Comparison of ENCODE assay signal across 9 cellular contexts in the genomic region with DNA sequence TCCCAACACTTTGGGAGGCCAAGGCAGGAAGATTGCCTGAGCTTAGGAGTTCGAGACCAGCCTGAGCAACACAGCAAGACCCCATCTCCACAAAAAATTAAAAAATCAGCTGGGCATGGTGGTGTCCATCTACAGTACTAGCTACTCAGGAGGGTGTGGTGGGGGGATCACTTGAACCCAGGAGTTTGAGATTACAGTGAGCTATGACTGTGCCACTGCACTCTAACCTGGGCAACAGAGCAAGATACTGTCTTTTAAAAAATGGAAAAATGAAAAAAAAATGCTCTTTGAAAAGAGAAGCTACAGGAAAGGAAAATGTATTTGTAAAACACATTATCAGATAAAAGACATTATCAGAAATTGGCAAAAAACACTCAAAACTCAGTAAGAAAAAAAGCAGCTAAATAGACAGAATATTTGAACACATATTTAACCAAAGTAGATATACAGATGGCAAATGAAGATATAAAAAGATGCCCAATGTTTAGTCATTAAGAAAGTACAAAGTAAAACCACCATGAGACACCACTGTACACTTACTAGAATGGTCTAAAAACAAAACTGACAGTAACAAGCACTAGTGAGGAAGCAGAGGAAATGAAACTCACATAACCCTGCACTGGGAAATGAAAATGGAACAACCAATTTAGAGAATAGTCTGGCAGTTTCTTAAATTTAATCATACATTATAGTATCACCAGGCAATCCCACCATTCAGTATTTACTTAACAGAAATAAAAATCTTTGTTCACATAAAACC. TPM values are rescaled to one million over a fixed set of nuclear protein-coding genes. Genes with fewer than 3 reads are reported as not detected.
A peak's percentile ranks its signal among the peaks of the same experiment; 100 is the strongest.
DNase-seq lines count a peak whose midpoint lies in the region; ATAC-seq, FAIRE-seq and TF ChIP-seq lines count a peak whose summit lies in the region.
"Had no signal": no experiment of that assay in that cellular context is flagged by ENCODE, and none has a peak within 500 bp of the region (broad histone marks: within the 10 kb centered on the region; RNA-seq: fewer than 3 reads in every experiment).

No MANE protein-coding gene starts in this region.

- H3K27me3 ChIP-seq in astrocyte (ENCODE audit: insufficient read depth, low read length) = no peaks in the 10 kb centered on the region

- intact Hi-C loops in left colon (cut with DNase I, micrococcal nuclease) = no loop called here

- no peak overlapping the region for H3K4me3 ChIP-seq in astrocyte (ENCODE audit: insufficient read depth, low read depth, low read length)

- no peak overlapping the region for H3K27ac ChIP-seq in astrocyte (ENCODE audit: low read depth, low read length)

- no peak overlapping the region for H2AFZ ChIP-seq in astrocyte (ENCODE audit: low read depth, low read length)

- H3K4me1 Mint-ChIP-seq in astrocyte (ENCODE audit: low read depth, unreplicated experiment) = peaks cover 28% of the 10 kb centered on the region

- TF ChIP-seq CTCF in astrocyte (IDR thresholded peaks at IDR 0.05; ENCODE audit: insufficient read depth, low read depth, low read length) = no peak

- H3K36me3 Mint-ChIP-seq in astrocyte (ENCODE audit: low read depth, unreplicated experiment) = no peaks in the 10 kb centered on the region

- DNase-seq in astrocyte (ENCODE audit: low read depth) (no peak), left colon (no peak), AG08395 (ENCODE audit: low spot score) (no peak), NCI-H2107 treated with DMSO at 0.1 percent for 48 hours (lab: John Stamatoyannopoulos, UW; ENCODE audit: unreplicated experiment) (no peak)
- no peak for DNase-seq in stimulated activated CD4-positive, alpha-beta T cell treated with anti-CD3 and anti-CD28 coated beads, Interleukin-2, amount 100 ng/mL, for 48 hours

- no peak overlapping the region for H3K4me2 ChIP-seq in astrocyte (ENCODE audit: low read length)

- peak; percentile 26 for FAIRE-seq in astrocyte (lab: Jason Lieb, UNC)
- FAIRE-seq: islet of Langerhans had no signal

- no peaks in the 10 kb centered on the region for H3K27me3 Mint-ChIP-seq in astrocyte (ENCODE audit: low read depth, unreplicated experiment)

- no peaks in the 10 kb centered on the region for H3K79me2 ChIP-seq in astrocyte (ENCODE audit: insufficient read depth, low read length)

- no peaks in the 10 kb centered on the region for H3K9me3 ChIP-seq in astrocyte (ENCODE audit: insufficient read depth, low read depth, low read length)

- no peaks in the 10 kb centered on the region for H3K9me3 Mint-ChIP-seq in astrocyte (ENCODE audit: unreplicated experiment)

- peak; percentile 99 for ATAC-seq in GM18498 (IDR thresholded peaks at IDR 0.05; ENCODE audit: unreplicated experiment)
- ATAC-seq in GM21360 (IDR thresholded peaks at IDR 0.05; ENCODE audit: unreplicated experiment) = peak; percentile 95
- ATAC-seq in HG03280 (IDR thresholded peaks at IDR 0.05; ENCODE audit: unreplicated experiment) = peak; percentile 99
- ATAC-seq in left colon = no peak

- peak overlapping the region; percentile 18 for H3K27ac Mint-ChIP-seq in astrocyte (ENCODE audit: unreplicated experiment)

- H4K20me1 ChIP-seq in astrocyte (ENCODE audit: insufficient read depth, low read length) = peaks cover 9% of the 10 kb centered on the region

- H3K9ac ChIP-seq in astrocyte (ENCODE audit: low read length) = no peak overlapping the region

- H3K36me3 ChIP-seq in astrocyte (ENCODE audit: insufficient read depth, low read length) = peaks cover 56% of the 10 kb centered on the region

- no peaks in the 10 kb centered on the region for H3K4me1 ChIP-seq in astrocyte (ENCODE audit: insufficient read depth, low read length)

- H3K4me3 Mint-ChIP-seq in astrocyte (ENCODE audit: unreplicated experiment) = no peak overlapping the region

RNA-seq across cellular contexts. Expression of a gene that starts 40.5 kb away (rescaled TPM):
- total RNA-seq in astrocyte (55.4 and 60.0 TPM in 2 replicates), left colon (10 to 100 TPM; 23.8 to 26.1 TPM)
